ENCODE assay signal across 14 cellular contexts in genomic region chr16:78210305-78210704, GRCh38.
DNase-seq lines count a peak whose midpoint lies in the region; ATAC-seq and TF ChIP-seq lines count a peak whose summit lies in the region.
"Had no signal": no experiment of that assay in that cellular context is flagged by ENCODE, and none has a peak within 500 bp of the region (broad histone marks: within the 10 kb centered on the region; RNA-seq: fewer than 3 reads in every experiment).

No MANE protein-coding gene starts in this region.

- peak; percentile 8 for DNase-seq in A172 (ENCODE audit: low spot score)
- DNase-seq in HCT116 (ENCODE audit: low read depth, low spot score) = peak; percentile 42
- no peak for DNase-seq in hepatocyte (ENCODE audit: low spot score)
- DNase-seq in BE2C = no peak
- no peak for DNase-seq in sigmoid colon
- DNase-seq: activated naive CD4-positive, alpha-beta T cell; GDM1; NCI-H1694 treated with DMSO at 0.1 percent for 48 hours; T-helper 9 cell had no signal

- H3K4me2 ChIP-seq in HCT116 (ENCODE audit: low read length) (peak overlapping the region; percentile 54), hepatocyte (peak overlapping the region; percentile 36)

- BruUV-seq in HCT116 (replicated peaks; lab: Mats Ljungman, UMichigan) = no TSS peak

- no peaks in the 10 kb centered on the region for H3K9me3 ChIP-seq in HCT116 (ENCODE audit: control insufficient read depth in 1 of 2, insufficient read depth in 1 of 2, low read depth in 1 of 2, low read length in 2 of 2)
- H3K9me3 ChIP-seq in hepatocyte (ENCODE audit: low read depth) = no peaks in the 10 kb centered on the region
- H3K9me3 ChIP-seq in BE2C = no peaks in the 10 kb centered on the region
- H3K9me3 ChIP-seq in sigmoid colon = no peaks in the 10 kb centered on the region

- H3K36me3 ChIP-seq in HCT116 (ENCODE audit: control insufficient read depth in 1 of 2, insufficient read depth in 2 of 2, low read length in 2 of 2) (no peaks in the 10 kb centered on the region), hepatocyte (replicated peaks; ENCODE audit: insufficient read depth, low read depth) (no peaks in the 10 kb centered on the region), BE2C (no peaks in the 10 kb centered on the region), sigmoid colon (no peaks in the 10 kb centered on the region)

- H3K9me2 ChIP-seq in HCT116 (ENCODE audit: insufficient read depth) = no peaks in the 10 kb centered on the region
- no peaks in the 10 kb centered on the region for H3K9me2 ChIP-seq in hepatocyte (replicated peaks; ENCODE audit: insufficient read depth)

- H3K79me2 ChIP-seq in HCT116 (ENCODE audit: insufficient read depth, low read length) = no peaks in the 10 kb centered on the region
- no peaks in the 10 kb centered on the region for H3K79me2 ChIP-seq in hepatocyte

- H3K4me1 ChIP-seq in HCT116 (ENCODE audit: control insufficient read depth in 1 of 2, insufficient read depth in 2 of 2, low read length in 2 of 2) (peaks cover 15 to 32% of the 10 kb centered on the region in 2 experiments), hepatocyte (ENCODE audit: insufficient read depth) (peaks cover 16% of the 10 kb centered on the region), BE2C (no peaks in the 10 kb centered on the region), sigmoid colon (no peaks in the 10 kb centered on the region)

- CTCF ChIA-PET in HCT116 (lab: Charles Lee) = no interaction called here

- POLR2A ChIA-PET in HCT116 (lab: Charles Lee) = no interaction called here

- H4K20me1 ChIP-seq in HCT116 (ENCODE audit: insufficient read depth) (no peaks in the 10 kb centered on the region), hepatocyte (ENCODE audit: insufficient read depth, poor library complexity, severe bottlenecking) (no peaks in the 10 kb centered on the region)

- intact Hi-C loops in HCT116 (cut with micrococcal nuclease) = no loop called here
- intact Hi-C loops in sigmoid colon (cut with DNase I) = no loop called here

- WGBS in hepatocyte (ENCODE audit: low lambda C conversion rate, missing lambda C conversion rate) = 27% methylated on average over 6 of the region's 6 CpGs
- WGBS in sigmoid colon, 2 donors = 81 to 84% methylated on average over 6 of the region's 6 CpGs

- RAD21 ChIA-PET in HCT116 (lab: Charles Lee; ENCODE audit: low non-redundant PET in 1 of 2, low total read pairs in 2 of 2, uncharacterized antibody in 2 of 2, unreplicated experiment in 2 of 2) = no interaction called here

- no peak overlapping the region for H3K4me3 ChIP-seq in HCT116 (replicated peaks in 1 of 2; ENCODE audit: low read depth in 1 of 2, low read length in 2 of 2)
- H3K4me3 ChIP-seq in hepatocyte = no peak overlapping the region
- no peak overlapping the region for H3K4me3 ChIP-seq in BE2C (ENCODE audit: low read depth, low read length)
- no peak overlapping the region for H3K4me3 ChIP-seq in sigmoid colon

- H2AFZ ChIP-seq in HCT116 (ENCODE audit: low read depth, low read length, poor library complexity, severe bottlenecking) = no peak overlapping the region
- H2AFZ ChIP-seq in hepatocyte = no peak overlapping the region

- H3K27ac ChIP-seq in HCT116 (ENCODE audit: low read depth, low read length) (no peak overlapping the region), hepatocyte (peak overlapping the region; percentile 10), sigmoid colon (no peak overlapping the region)
- H3K27ac ChIP-seq: HL-60 had no signal

- no peak for ATAC-seq in HCT116
- ATAC-seq in SK-N-SH treated with all-trans-retinoic acid at 6 μM for 48 hours = peak; percentile 79
- ATAC-seq in HG03378 (IDR thresholded peaks at IDR 0.05; ENCODE audit: unreplicated experiment) = no peak
- no peak for ATAC-seq in HG03442 (IDR thresholded peaks at IDR 0.05; ENCODE audit: unreplicated experiment)
- ATAC-seq: left lobe of liver had no signal

- TF ChIP-seq RAD21 in HCT116 (IDR thresholded peaks at IDR 0.05; ENCODE audit: low read depth) = 0 out of 2 replicates have a peak, but pooled peaks have one; percentile 3

- TF ChIP-seq CTCF in HCT116 (IDR thresholded peaks at IDR 0.05 in 2 of 3, conservative IDR thresholded peaks at IDR 0.05 in 1 of 3; ENCODE audit: borderline replicate concordance in 1 of 3, insufficient read depth in 1 of 3, low read depth in 2 of 3, low read length in 2 of 3) (no peak), hepatocyte (IDR thresholded peaks at IDR 0.05; ENCODE audit: poor library complexity) (no peak), BE2C (IDR thresholded peaks at IDR 0.05; ENCODE audit: low read depth, low read length) (no peak), sigmoid colon (IDR thresholded peaks at IDR 0.05) (no peak)

- no peaks in the 10 kb centered on the region for H3K27me3 ChIP-seq in HCT116 (ENCODE audit: insufficient read depth, low read length)
- no peaks in the 10 kb centered on the region for H3K27me3 ChIP-seq in hepatocyte
- H3K27me3 ChIP-seq in BE2C = no peaks in the 10 kb centered on the region
- H3K27me3 ChIP-seq in sigmoid colon = no peaks in the 10 kb centered on the region

- TF ChIP-seq POLR2A in HCT116 (IDR thresholded peaks at IDR 0.05; ENCODE audit: borderline replicate concordance, extremely low read depth, insufficient read depth, insufficient read length) (no peak), sigmoid colon (IDR thresholded peaks at IDR 0.05) (no peak)

- no peak overlapping the region for H3K9ac ChIP-seq in HCT116 (ENCODE audit: low read length)

- no peak for TF ChIP-seq EP300 in sigmoid colon (IDR thresholded peaks at IDR 0.05)

TF ChIP-seq in HCT116, 20 proteins besides CTCF, POLR2A, EP300 and RAD21:
- peak; percentile 84 for TF ChIP-seq FOSL1 (IDR thresholded peaks at IDR 0.05; ENCODE audit: low read depth)
- no peak for TF ChIP-seq REST (IDR thresholded peaks at IDR 0.05; ENCODE audit: low read depth)
- TF ChIP-seq ELF1 (IDR thresholded peaks at IDR 0.05; ENCODE audit: borderline replicate concordance, low read depth) = no peak
- TF ChIP-seq JUND (IDR thresholded peaks at IDR 0.05) = peak; percentile 66
- TF ChIP-seq SRF (IDR thresholded peaks at IDR 0.05; ENCODE audit: low read depth) = 0 out of 2 replicates have a peak, but pooled peaks have one; percentile 21
- peak; percentile 56 for TF ChIP-seq SP1 (IDR thresholded peaks at IDR 0.05; ENCODE audit: low read depth)
- TF ChIP-seq CEBPB (IDR thresholded peaks at IDR 0.05; ENCODE audit: low read depth) = peak; percentile 39; the same call in 1 of the 2 replicates

TF ChIP-seq in SK-N-SH treated with all-trans-retinoic acid at 6 μM for 48 hours, 23 proteins besides CTCF, POLR2A, EP300 and RAD21:
- TF ChIP-seq ZC3H10 (CRISPR knock-in tag; IDR thresholded peaks at IDR 0.05) = peak; percentile 11; the same call in 1 of the 2 replicates
- TF ChIP-seq ZNF70 (CRISPR knock-in tag; IDR thresholded peaks at IDR 0.05) = no peak

Comparison
In these comparisons a context has a peak if more than half of its experiments do, and no peak if none do; other contexts are left out.
1. DNase-seq: peak in A172 (single experiment) and HCT116 (single experiment); none in hepatocyte (single experiment), BE2C (single experiment) and sigmoid colon (single experiment).